ENCODE assay signal across 19 cellular contexts in the genomic region with DNA sequence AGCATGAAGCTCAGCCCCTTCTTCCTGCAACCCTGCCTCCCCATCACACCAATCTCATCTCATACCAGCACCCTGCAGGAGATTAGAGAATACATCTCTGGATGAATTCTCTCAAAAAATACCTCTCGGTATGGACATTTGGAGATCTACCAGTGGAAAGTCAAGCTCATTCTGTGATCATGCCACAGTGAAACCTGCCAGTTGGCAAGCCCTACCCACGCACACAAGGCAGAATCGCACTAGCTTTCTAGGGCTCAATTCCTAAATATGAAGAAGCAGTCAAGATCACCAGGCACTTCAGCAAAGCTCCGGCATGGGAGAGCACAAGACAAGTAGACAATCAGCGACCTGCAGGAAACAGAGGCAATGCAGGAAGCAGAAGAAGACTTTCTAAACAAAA.
DNase-seq lines count a peak whose midpoint lies in the region; ATAC-seq and TF ChIP-seq lines count a peak whose summit lies in the region.
"Had no signal": no experiment of that assay in that cellular context is flagged by ENCODE, and none has a peak within 500 bp of the region (broad histone marks: within the 10 kb centered on the region; RNA-seq: fewer than 3 reads in every experiment).

No MANE protein-coding gene starts in this region.

- H3K9me3 Mint-ChIP-seq in GM23338 (no peaks in the 10 kb centered on the region), WTC11 (peaks cover 9% of the 10 kb centered on the region), HFFc6 (peaks cover 8% of the 10 kb centered on the region)

- CTCF ChIA-PET in WTC11 (lab: Charles Lee): interaction anchor here (1.3 to 1.7 kb wide), 2 partner anchors 26 to 239 kb away, joined by 3 to 5 read pairs; no protein-coding TSS in a partner anchor

- H3K4me1 Mint-ChIP-seq in GM23338 (peaks cover 44% of the 10 kb centered on the region), WTC11 (peaks cover 48% of the 10 kb centered on the region), HFFc6 (ENCODE audit: low read depth) (peaks cover 10% of the 10 kb centered on the region)

- H4K20me1 ChIP-seq in GM23338 (replicated peaks; ENCODE audit: insufficient read depth): no peaks in the 10 kb centered on the region

- no peak overlapping the region for H3K4me3 Mint-ChIP-seq in GM23338
- no peak overlapping the region; the same call in 1 of the 2 replicates for H3K4me3 Mint-ChIP-seq in WTC11
- no peak overlapping the region for H3K4me3 Mint-ChIP-seq in HFFc6

- peak overlapping the region; percentile 39; the same call in 1 of the 2 replicates for H3K4me2 ChIP-seq in GM23338
- H3K4me2 ChIP-seq: PC-9 had no signal

- POLR2A ChIA-PET in WTC11 (lab: Charles Lee): interaction anchor here (1.3 kb wide), 1 partner anchor 37 kb away, joined by 3 read pairs; no protein-coding TSS in a partner anchor

- H3K9me3 ChIP-seq in iPS-20b (ENCODE audit: insufficient read depth, low read depth, low read length) (no peaks in the 10 kb centered on the region), right atrium auricular region (no peaks in the 10 kb centered on the region)
- H3K9me3 ChIP-seq: BE2C had no signal

- H3K27me3 ChIP-seq in GM23338 (ENCODE audit: insufficient read depth) (no peaks in the 10 kb centered on the region), iPS-20b (ENCODE audit: insufficient read depth, low read length) (no peaks in the 10 kb centered on the region), right atrium auricular region (no peaks in the 10 kb centered on the region)
- H3K27me3 ChIP-seq: BE2C had no signal

- DNase-seq in GM23338 (ENCODE audit: low spot score) (no peak), WTC11 (ENCODE audit: low spot score) (no peak), superior temporal gyrus (ENCODE audit: extremely low spot score) (peak; percentile 60), HFFc6 (no peak), right atrium auricular region (ENCODE audit: low spot score) (no peak), NCI-H2029 treated with DMSO at 0.1 percent for 48 hours (lab: John Stamatoyannopoulos, UW) (no peak)
- DNase-seq: BE2C, DMS79, GM23248, Kasumi-1, NCI-H1436, NCI-H187 treated with DMSO at 0.1 percent for 48 hours, NCI-H2227 treated with DMSO at 0.1 percent for 48 hours, NCI-H510A, PC-9, RPMI8226, SHP77 had no signal

- ATAC-seq in GM23338 (no peak; the same call in 2 of the 3 replicates), WTC11 (no peak)
- ATAC-seq: HCT116 had no signal

- no peak for TF ChIP-seq CTCF in GM23338 (conservative IDR thresholded peaks at IDR 0.05; ENCODE audit: low read depth in 2 of 2)
- no peak for TF ChIP-seq CTCF in WTC11 (IDR thresholded peaks at IDR 0.05)
- TF ChIP-seq CTCF in HFFc6 (IDR thresholded peaks at IDR 0.05): no peak
- no peak for TF ChIP-seq CTCF in right atrium auricular region (IDR thresholded peaks at IDR 0.05)

- H3K27me3 Mint-ChIP-seq in GM23338 (ENCODE audit: insufficient read depth, low read depth, poor library complexity): peaks cover 13% of the 10 kb centered on the region
- no peaks in the 10 kb centered on the region for H3K27me3 Mint-ChIP-seq in WTC11 (ENCODE audit: low read depth)
- peaks cover 6% of the 10 kb centered on the region for H3K27me3 Mint-ChIP-seq in HFFc6 (ENCODE audit: insufficient read depth)

- no peaks in the 10 kb centered on the region for H3K79me2 ChIP-seq in GM23338 (replicated peaks; ENCODE audit: insufficient read depth)

- H3K4me1 ChIP-seq in GM23338 (ENCODE audit: insufficient read depth): peaks cover 37% of the 10 kb centered on the region
- H3K4me1 ChIP-seq in iPS-20b (ENCODE audit: insufficient read depth, low read length): peaks cover 30% of the 10 kb centered on the region; the same call in 1 of the 2 replicates
- no peaks in the 10 kb centered on the region for H3K4me1 ChIP-seq in right atrium auricular region

- peaks cover 30% of the 10 kb centered on the region; the same call in 1 of the 2 replicates for H3K9me2 ChIP-seq in GM23338 (ENCODE audit: insufficient read depth)

- H2AFZ ChIP-seq in GM23338: no peak overlapping the region; the same call in 1 of the 2 replicates
- H2AFZ ChIP-seq: GM23248, PC-9 had no signal

- peak overlapping the region; percentile 61 for H3K27ac Mint-ChIP-seq in GM23338
- peak overlapping the region; percentile 9 for H3K27ac Mint-ChIP-seq in WTC11
- H3K27ac Mint-ChIP-seq in HFFc6: no peak overlapping the region

- H3K27ac ChIP-seq in GM23338 (ENCODE audit: low read depth) (peak overlapping the region; percentile 1), iPS-20b (ENCODE audit: low read length) (no peak overlapping the region), right atrium auricular region (no peak overlapping the region)
- H3K27ac ChIP-seq: GM23248, PC-9 had no signal

- 0 out of 2 replicates have a peak overlapping the region, but pooled peaks have one; percentile 5 for H3K9ac ChIP-seq in iPS-20b (ENCODE audit: low read depth, low read length)
- H3K9ac ChIP-seq: GM23248 had no signal

- H3F3A ChIP-seq in GM23338 (replicated peaks; ENCODE audit: low read depth): no peaks in the 10 kb centered on the region

- H3K4me3 ChIP-seq in GM23338: no peak overlapping the region
- H3K4me3 ChIP-seq in iPS-20b (ENCODE audit: low read length): no peak overlapping the region; the same call in 1 of the 2 replicates
- no peak overlapping the region for H3K4me3 ChIP-seq in right atrium auricular region
- H3K4me3 ChIP-seq: GM23248, PC-9 had no signal

- peaks cover 12% of the 10 kb centered on the region; the same call in 1 of the 3 replicates for H3K36me3 Mint-ChIP-seq in GM23338 (ENCODE audit: low read depth)
- H3K36me3 Mint-ChIP-seq in WTC11: peaks cover 7% of the 10 kb centered on the region
- H3K36me3 Mint-ChIP-seq in HFFc6 (ENCODE audit: low read depth): no peaks in the 10 kb centered on the region

- H3K36me3 ChIP-seq in GM23338 (ENCODE audit: insufficient read depth): no peaks in the 10 kb centered on the region
- no peaks in the 10 kb centered on the region for H3K36me3 ChIP-seq in iPS-20b (ENCODE audit: insufficient read depth, low read depth, low read length)
- no peaks in the 10 kb centered on the region for H3K36me3 ChIP-seq in right atrium auricular region
- H3K36me3 ChIP-seq: BE2C had no signal

TF ChIP-seq in GM23338, 12 proteins besides CTCF, POLR2A, EP300 and RAD21:
- no peak for TF ChIP-seq JUNB (IDR thresholded peaks at IDR 0.05; ENCODE audit: unreplicated experiment)
- no peak for TF ChIP-seq NANOG (IDR thresholded peaks at IDR 0.05; ENCODE audit: borderline replicate concordance)
- TF ChIP-seq EZH2phosphoT487 (IDR thresholded peaks at IDR 0.05; ENCODE audit: unreplicated experiment): no peak
- no peak for TF ChIP-seq ZNF114 (CRISPR knock-in tag; IDR thresholded peaks at IDR 0.05)
- no peak for TF ChIP-seq ZNF331 (CRISPR knock-in tag; IDR thresholded peaks at IDR 0.05; ENCODE audit: low read depth)
- TF ChIP-seq STAT1 (IDR thresholded peaks at IDR 0.05; ENCODE audit: unreplicated experiment): no peak
- TF ChIP-seq POLR2AphosphoS5 (IDR thresholded peaks at IDR 0.05; ENCODE audit: low read depth): no peak
TF ChIP-seq in GM23338: peak in this region for 0.

TF ChIP-seq in WTC11, 78 proteins besides CTCF, POLR2A, EP300 and RAD21:
- no peak for TF ChIP-seq ATF3 (CRISPR knock-in tag; conservative IDR thresholded peaks at IDR 0.05)
- TF ChIP-seq ETV6 (CRISPR knock-in tag; IDR thresholded peaks at IDR 0.05): no peak
- no peak for TF ChIP-seq ZNF232 (CRISPR knock-in tag; IDR thresholded peaks at IDR 0.05)
- no peak for TF ChIP-seq ZBTB21 (CRISPR knock-in tag; IDR thresholded peaks at IDR 0.05; ENCODE audit: borderline replicate concordance)
- TF ChIP-seq E2F1 (CRISPR knock-in tag; IDR thresholded peaks at IDR 0.05): no peak
- no peak for TF ChIP-seq GABPB1 (CRISPR knock-in tag; IDR thresholded peaks at IDR 0.05)
- no peak for TF ChIP-seq KAT7 (CRISPR knock-in tag; IDR thresholded peaks at IDR 0.05; ENCODE audit: borderline replicate concordance)
